Comparison of ENCODE assay signal across 28 cellular contexts in the genomic region with DNA sequence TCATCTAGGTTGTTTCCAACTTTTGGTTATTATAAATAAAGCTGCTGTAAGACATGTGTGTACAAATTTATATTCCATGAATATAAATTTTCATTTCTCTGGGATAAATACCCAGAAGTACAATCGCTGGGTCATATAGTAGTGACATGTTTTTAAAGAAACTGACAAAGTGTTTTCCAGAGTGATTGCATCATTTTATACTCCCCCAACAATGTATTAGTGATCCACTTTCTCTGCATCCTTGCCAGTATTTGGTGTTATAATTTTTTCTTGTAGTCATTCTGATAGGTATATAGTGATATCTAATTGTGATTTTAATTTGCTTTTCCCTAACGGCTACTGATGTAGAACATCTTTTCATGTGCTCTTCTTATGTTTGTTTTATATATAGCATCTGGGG.
"Had no signal": no experiment of that assay in that cellular context is flagged by ENCODE, and none has a peak within 500 bp of the region (broad histone marks: within the 10 kb centered on the region; RNA-seq: fewer than 3 reads in every experiment).

No MANE protein-coding gene starts in this region.

- H3K27me3 ChIP-seq: colonic mucosa, dorsolateral prefrontal cortex, esophagus muscularis mucosa, esophagus squamous epithelium, foreskin keratinocyte, gastrocnemius medialis, gastroesophageal sphincter, heart left ventricle, heart right ventricle had no signal

- DNase-seq: colonic mucosa; cortex of kidney; dermis blood vessel endothelial cell; dorsolateral prefrontal cortex; effector CD4-positive, alpha-beta T cell; effector CD8-positive, alpha-beta T cell; effector memory CD4-positive, alpha-beta T cell; effector memory CD8-positive, alpha-beta T cell; endodermal cell; erythroblast; esophagus squamous epithelium; foreskin fibroblast; foreskin keratinocyte; foreskin melanocyte; gastrocnemius medialis; glutamatergic neuron; head of caudate nucleus; heart left ventricle; heart right ventricle had no signal

- ATAC-seq: effector memory CD8-positive, alpha-beta T cell; esophagus mucosa; foreskin keratinocyte; gastrocnemius medialis; gastroesophageal sphincter; heart left ventricle; heart right ventricle had no signal

- H3K4me1 ChIP-seq: colonic mucosa, esophagus muscularis mucosa, esophagus squamous epithelium, foreskin keratinocyte, gastrocnemius medialis, gastroesophageal sphincter, heart left ventricle, heart right ventricle had no signal

- H3K9me3 ChIP-seq: colonic mucosa, esophagus muscularis mucosa, esophagus squamous epithelium, gastrocnemius medialis, gastroesophageal sphincter, heart left ventricle, heart right ventricle had no signal

- FAIRE-seq: colon, endometrium, endothelial cell of umbilical vein, frontal cortex had no signal

- H3K27ac ChIP-seq: colonic mucosa, coronary artery, dorsolateral prefrontal cortex, epithelial cell of prostate, esophagus muscularis mucosa, esophagus squamous epithelium, foreskin keratinocyte, gastrocnemius medialis, gastroesophageal sphincter, heart left ventricle, heart right ventricle had no signal

- H3K36me3 ChIP-seq: colonic mucosa, esophagus muscularis mucosa, esophagus squamous epithelium, gastrocnemius medialis, gastroesophageal sphincter, heart left ventricle, heart right ventricle had no signal

- H3K4me3 ChIP-seq: colonic mucosa, coronary artery, dorsolateral prefrontal cortex, esophagus muscularis mucosa, esophagus squamous epithelium, gastrocnemius medialis, gastroesophageal sphincter, heart left ventricle, heart right ventricle had no signal
